ENCODE assay signal across 20 cellular contexts in the genomic region with DNA sequence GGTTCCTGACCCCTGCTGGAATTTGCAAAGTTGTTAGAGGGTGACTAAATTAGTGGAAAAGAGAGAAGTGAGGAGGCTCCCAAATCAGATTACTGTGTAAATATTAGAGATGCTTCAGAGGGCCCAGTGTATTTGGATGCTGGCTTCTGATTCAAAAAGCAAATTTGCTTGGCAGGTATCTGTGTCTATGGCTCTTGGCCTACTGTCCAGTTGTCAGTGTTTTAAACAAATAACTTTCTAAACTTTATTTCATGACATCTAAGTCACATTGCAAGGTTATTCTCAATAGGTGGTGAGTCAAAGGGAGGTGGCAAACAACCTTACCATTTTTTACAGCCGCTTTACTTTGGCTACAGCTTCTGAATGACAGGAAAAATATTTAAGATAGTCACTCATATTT.
"Had no signal": no experiment of that assay in that cellular context is flagged by ENCODE, and none has a peak within 500 bp of the region (broad histone marks: within the 10 kb centered on the region; RNA-seq: fewer than 3 reads in every experiment).

No MANE protein-coding gene starts in this region.

- H3K9me3 ChIP-seq: SK-N-SH had no signal

- H3K27me3 Mint-ChIP-seq: T-cell had no signal

- H3K4me1 Mint-ChIP-seq: T-cell had no signal

- H3K27ac Mint-ChIP-seq: T-cell had no signal

- H3K36me3 Mint-ChIP-seq: T-cell had no signal

- DNase-seq: KBM-7, MV-4-11, NCI-H1048, NCI-H1105, NCI-H1417, NCI-H1436 treated with DMSO at 0.1 percent for 48 hours, NCI-H1694, NCI-H187 treated with DMSO at 0.1 percent for 48 hours, NCI-H2029 treated with DMSO at 0.1 percent for 48 hours, NCI-H2171 treated with DMSO at 0.1 percent for 48 hours, NCI-H2227 treated with DMSO at 0.1 percent for 48 hours, NCI-H524, NCI-H526 treated with DMSO at 0.1 percent for 48 hours, NCI-H748 treated with DMSO at 0.1 percent for 48 hours, SHP77, SK-N-SH, SW 1271, T-cell had no signal

- ATAC-seq: Panc1, T-cell had no signal

- H3K9ac ChIP-seq: SK-N-SH had no signal

- H3K4me2 ChIP-seq: SK-N-SH had no signal

- H3K4me3 Mint-ChIP-seq: T-cell had no signal

- H3K27ac ChIP-seq: RWPE1 had no signal
